ENCODE assay signal across 1 cellular context in genomic region chr15:55279746-55280351, GRCh38.
A peak's percentile ranks its signal among the peaks of the same experiment; 100 is the strongest.
TF ChIP-seq lines count a peak whose summit lies in the region.

No MANE protein-coding gene starts in this region.

TF ChIP-seq in SK-N-SH, 30 proteins besides CTCF, POLR2A, EP300 and RAD21 (continued from another document):
- no peak for TF ChIP-seq USF1 (IDR thresholded peaks at IDR 0.05; ENCODE audit: borderline replicate concordance, low read depth)
- no peak for TF ChIP-seq ELF1 (IDR thresholded peaks at IDR 0.05)
- 0 out of 2 replicates have a peak, but pooled peaks have one; percentile 17 for TF ChIP-seq TEAD4 (IDR thresholded peaks at IDR 0.05; ENCODE audit: borderline replicate concordance, insufficient read depth)
- no peak for TF ChIP-seq GATA2 (CRISPR knock-in tag; IDR thresholded peaks at IDR 0.05)
- no peak for TF ChIP-seq RFX5 (IDR thresholded peaks at IDR 0.05; ENCODE audit: low read length)
- TF ChIP-seq REST (IDR thresholded peaks at IDR 0.05; ENCODE audit: low read depth, low read length), result no peak
- peak; percentile 97 for TF ChIP-seq TCF12 (IDR thresholded peaks at IDR 0.05)
- peak; percentile 93 for TF ChIP-seq JUND (IDR thresholded peaks at IDR 0.05)
- peak; percentile 95 for TF ChIP-seq FOSL2 (IDR thresholded peaks at IDR 0.05; ENCODE audit: borderline replicate concordance, low read depth)
- TF ChIP-seq SIN3A (IDR thresholded peaks at IDR 0.05; ENCODE audit: borderline replicate concordance, low read depth, low read length), result 0 out of 2 replicates have a peak, but pooled peaks have one; percentile 48
- no peak for TF ChIP-seq SMC3 (IDR thresholded peaks at IDR 0.05; ENCODE audit: low read depth, low read length)
- TF ChIP-seq PBX3 (IDR thresholded peaks at IDR 0.05), result peak; percentile 63
- TF ChIP-seq RXRA (IDR thresholded peaks at IDR 0.05; ENCODE audit: borderline replicate concordance, low read depth), result peak; percentile 80; the same call in 1 of the 2 replicates
- TF ChIP-seq EZH2phosphoT487 (IDR thresholded peaks at IDR 0.05; ENCODE audit: borderline replicate concordance, low read depth), result no peak
- TF ChIP-seq NFIC (IDR thresholded peaks at IDR 0.05; ENCODE audit: borderline replicate concordance), result peak; percentile 74
TF ChIP-seq in SK-N-SH: peak in this region for 10.
